13 cellular contexts compared by ENCODE assay signal in genomic region chr2:10329584-10329879, GRCh38. TPM values are rescaled to one million over a fixed set of nuclear protein-coding genes. Genes with fewer than 3 reads are reported as not detected.
A peak's percentile ranks its signal among the peaks of the same experiment; 100 is the strongest.
DNase-seq lines count a peak whose midpoint lies in the region; ATAC-seq and TF ChIP-seq lines count a peak whose summit lies in the region.
"Had no signal": no experiment of that assay in that cellular context is flagged by ENCODE, and none has a peak within 500 bp of the region (broad histone marks: within the 10 kb centered on the region; RNA-seq: fewer than 3 reads in every experiment).

No MANE protein-coding gene starts in this region.

- ATAC-seq in heart left ventricle (no peak), upper lobe of left lung (ENCODE audit: low FRiP score in 2 of 2) (no peak), GM19467 (IDR thresholded peaks at IDR 0.05; ENCODE audit: unreplicated experiment) (no peak)
- no peak for ATAC-seq in activated naive CD4-positive, alpha-beta T cell treated with anti-CD3 and anti-CD28 coated beads, Interleukin-2, amount 50 U/mL, for 72 hours

- H3K4me3 ChIP-seq in heart left ventricle (peak overlapping the region in 1 of 12 donors; percentile 50), mesodermal cell (ENCODE audit: extremely low read depth, insufficient read depth, low read length, poor library complexity, severe bottlenecking) (no peak overlapping the region), upper lobe of left lung (no peak overlapping the region)

- H3K27ac ChIP-seq in heart left ventricle (peak overlapping the region in 8 of 12 donors; percentile 41 to 79 (median 63)), mesodermal cell (ENCODE audit: low read depth, low read length, severe bottlenecking) (peak overlapping the region; percentile 58), upper lobe of left lung (peak overlapping the region; percentile 39 to 87 (median 80))

- H3K4me1 ChIP-seq in heart left ventricle (peaks cover 6 to 86% (median 46%) of the 10 kb centered on the region in 12 donors), mesodermal cell (ENCODE audit: control insufficient read depth, insufficient read depth, low read length, poor library complexity, severe bottlenecking) (peaks cover 52% of the 10 kb centered on the region), upper lobe of left lung (peaks cover 74 to 87% (median 79%) of the 10 kb centered on the region in 4 donors)

- TF ChIP-seq EP300 in upper lobe of left lung (IDR thresholded peaks at IDR 0.05), result no peak

- H3K36me3 ChIP-seq in heart left ventricle (no peaks in the 10 kb centered on the region), mesodermal cell (ENCODE audit: control insufficient read depth, insufficient read depth, low read length) (no peaks in the 10 kb centered on the region), upper lobe of left lung (no peaks in the 10 kb centered on the region)
- H3K36me3 ChIP-seq: BE2C had no signal

- H3K27me3 ChIP-seq in heart left ventricle, result no peaks in the 10 kb centered on the region
- H3K27me3 ChIP-seq in upper lobe of left lung, result no peaks in the 10 kb centered on the region
- H3K27me3 ChIP-seq: BE2C had no signal

- H3K36me3 Mint-ChIP-seq in activated naive CD4-positive, alpha-beta T cell treated with anti-CD3 and anti-CD28 coated beads, Interleukin-2, amount 50 U/mL, for 72 hours, result peaks cover 0 to 36% of the 10 kb centered on the region in 2 donors
- H3K36me3 Mint-ChIP-seq: type B pancreatic cell had no signal

- peaks cover 0 to under 1% (median 0%) of the 10 kb centered on the region in 12 donors for H3K9me3 ChIP-seq in heart left ventricle
- H3K9me3 ChIP-seq in mesodermal cell (ENCODE audit: control insufficient read depth, low read length), result peaks cover under 1% of the 10 kb centered on the region
- H3K9me3 ChIP-seq in upper lobe of left lung, result no peaks in the 10 kb centered on the region
- H3K9me3 ChIP-seq: BE2C had no signal

- DNase-seq in heart left ventricle, result no peak
- DNase-seq in cardiac septum (ENCODE audit: low spot score), result no peak
- DNase-seq in activated naive CD4-positive, alpha-beta T cell treated with anti-CD3 and anti-CD28 coated beads, Interleukin-2, amount 50 U/mL, for 72 hours (ENCODE audit: low spot score in 2 of 2), result peak in 1 of 2 donors; percentile 20
- DNase-seq in upper lobe of left lung, result no peak
- DNase-seq in NCI-H146 (lab: John Stamatoyannopoulos, UW), result no peak
- no peak for DNase-seq in retina
- DNase-seq: H9, NCI-H748 treated with DMSO at 0.1 percent for 48 hours, occipital lobe had no signal

- intact Hi-C loops in heart left ventricle (cut with DNase I) (loop anchor here in 2 of 10 donors (2.0 kb wide), 2 partner anchors 25 to 27 kb away; partner anchors contain the start of gene HPCAL1 (in 1 of the 2)), cardiac septum (cut with DNase I) (no loop called here)

- 66 to 81% (median 72%) methylated on average over 5 of the region's 5 CpGs for WGBS in heart left ventricle, 4 donors
- WGBS in mesodermal cell (ENCODE audit: insufficient coverage in 2 of 2), 2 experiments, result 93% methylated on average over 5 of the region's 5 CpGs
- WGBS in upper lobe of left lung, 2 donors, result 54 to 58% methylated on average over 5 of the region's 5 CpGs

- no peak for TF ChIP-seq POLR2A in heart left ventricle (IDR thresholded peaks at IDR 0.05)
- no peak for TF ChIP-seq POLR2A in upper lobe of left lung (IDR thresholded peaks at IDR 0.05)

- H3K27ac Mint-ChIP-seq in activated naive CD4-positive, alpha-beta T cell treated with anti-CD3 and anti-CD28 coated beads, Interleukin-2, amount 50 U/mL, for 72 hours, result peak overlapping the region; percentile 92 to 97

- H3K9me3 Mint-ChIP-seq in activated naive CD4-positive, alpha-beta T cell treated with anti-CD3 and anti-CD28 coated beads, Interleukin-2, amount 50 U/mL, for 72 hours, result no peaks in the 10 kb centered on the region
- H3K9me3 Mint-ChIP-seq: H9, type B pancreatic cell had no signal

- TF ChIP-seq CTCF in heart left ventricle (IDR thresholded peaks at IDR 0.05), result no peak
- TF ChIP-seq CTCF in upper lobe of left lung (IDR thresholded peaks at IDR 0.05), result no peak

RNA-seq across cellular contexts. Expression of gene HPCAL1, which starts 26.8 kb away (rescaled TPM):
- total RNA-seq in heart left ventricle, result 10 to 100 TPM; 18.9 to 63.2 (median 40.5) TPM
- polyA plus RNA-seq in heart left ventricle, result 10 to 100 TPM; 30.8 to 42.6 TPM
- total RNA-seq in cardiac septum, result 21.6 TPM
- total RNA-seq in activated naive CD4-positive, alpha-beta T cell treated with anti-CD3 and anti-CD28 coated beads, Interleukin-2, amount 50 U/mL, for 72 hours, result 10 to 100 TPM; 46.0 to 96.5 TPM
- polyA plus RNA-seq in mesodermal cell (2013, experiment 1 of 2), result 43.1 TPM
- 37.4 TPM for polyA plus RNA-seq in mesodermal cell (2013, experiment 2 of 2)
- total RNA-seq in upper lobe of left lung, result 100 to 1,000 TPM; 131 to 481 (median 261) TPM
